8 cellular contexts compared by ENCODE assay signal in the genomic region with DNA sequence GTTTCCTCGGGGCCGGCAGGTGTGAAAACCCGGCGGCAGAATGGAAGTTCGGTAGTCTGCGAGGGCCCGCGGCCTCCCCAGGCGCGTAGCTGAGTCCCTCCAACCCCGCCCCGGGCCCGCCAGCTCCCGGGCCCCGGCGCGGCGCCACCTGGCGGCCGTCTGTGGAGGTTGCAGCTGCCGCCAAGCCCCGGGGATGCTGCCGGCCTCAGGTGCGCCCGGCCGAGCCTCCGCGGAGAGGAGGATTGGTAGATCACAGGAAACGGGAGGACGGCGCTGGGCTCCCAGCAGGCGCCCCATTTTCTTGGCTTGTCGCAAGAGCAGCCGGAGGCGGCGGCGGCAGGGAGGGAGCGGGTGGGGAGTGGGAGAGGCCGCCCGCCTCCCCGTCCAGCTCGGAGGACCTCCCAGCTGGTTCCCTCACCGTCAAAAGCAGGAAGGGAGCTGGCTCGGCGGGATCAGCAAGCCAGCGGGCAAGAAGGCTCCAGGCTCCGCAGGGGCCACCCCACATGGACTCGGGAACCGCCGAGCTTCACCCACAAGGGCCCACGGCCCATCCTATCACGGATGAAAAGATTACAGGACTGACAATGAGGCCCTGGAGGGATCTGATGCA.
DNase-seq lines count a peak whose midpoint lies in the region; ATAC-seq lines count a peak whose summit lies in the region.
"Not testable (repeated sequence)": the region's sequence is repeated elsewhere in the genome, so short reads cannot be mapped to it uniquely, and the experiment has no call there.

No MANE protein-coding gene starts in this region.

- not testable (repeated sequence) for H3K9me3 Mint-ChIP-seq in central memory CD8-positive, alpha-beta T cell

- not testable (repeated sequence) for H3K36me3 Mint-ChIP-seq in central memory CD8-positive, alpha-beta T cell (ENCODE audit: insufficient read depth)

- H3K27ac Mint-ChIP-seq in central memory CD8-positive, alpha-beta T cell (ENCODE audit: low read depth): peak overlapping the region; percentile 98

- peak; percentile 57 for DNase-seq in AG08395 (ENCODE audit: low spot score)
- peak; percentile 60 for DNase-seq in NCI-H2171 treated with DMSO at 0.1 percent for 48 hours (lab: John Stamatoyannopoulos, UW)
- DNase-seq in activated CD4-positive, alpha-beta T cell treated with anti-CD3 and anti-CD28 coated beads for 24 hours (ENCODE audit: low read depth in 2 of 2): peak; percentile 68 to 69
- peak; percentile 69 to 70 for DNase-seq in central memory CD8-positive, alpha-beta T cell (ENCODE audit: low spot score in 2 of 2)
- peak; percentile 41 for DNase-seq in kidney glomerular epithelial cell (lab: John Stamatoyannopoulos, UW)
- DNase-seq in stimulated activated CD4-positive, alpha-beta T cell treated with anti-CD3 and anti-CD28 coated beads, Interleukin-12 subunit alpha, Interleukin-12 subunit beta, amount 100 ng/mL, for 48 hours (ENCODE audit: low read depth in 2 of 3, low spot score in 1 of 3): peak; percentile 67 to 73 (median 70)

- H3K4me1 Mint-ChIP-seq in central memory CD8-positive, alpha-beta T cell: not testable (repeated sequence)

- peak; percentile 87 for ATAC-seq in GM18909 (IDR thresholded peaks at IDR 0.05; ENCODE audit: poor library complexity, unreplicated experiment)
- peak; percentile 75 for ATAC-seq in HG03103 (IDR thresholded peaks at IDR 0.05; ENCODE audit: low read depth, unreplicated experiment)
- peak; percentile 95 for ATAC-seq in central memory CD8-positive, alpha-beta T cell (replicated peaks; ENCODE audit: extremely low read depth, poor library complexity, severe bottlenecking)

- peak overlapping the region; percentile 96 for H3K4me3 Mint-ChIP-seq in central memory CD8-positive, alpha-beta T cell

- not testable (repeated sequence) for H3K27me3 Mint-ChIP-seq in central memory CD8-positive, alpha-beta T cell

Comparison
In these comparisons a context has a peak if more than half of its experiments do, and no peak if none do; other contexts are left out.
1. Peak in every context shown above with its lines: DNase-seq and ATAC-seq.